8 cellular contexts compared by ENCODE assay signal in genomic region chr6:2999005-2999620, GRCh38. TPM values are rescaled to one million over a fixed set of nuclear protein-coding genes. Genes with fewer than 3 reads are reported as not detected.
DNase-seq lines count a peak whose midpoint lies in the region; ATAC-seq and TF ChIP-seq lines count a peak whose summit lies in the region.

No MANE protein-coding gene starts in this region.

- CTCF ChIA-PET in AG04450 (lab: Charles Lee): interaction anchor here (0.6 to 4.2 kb wide), 10 partner anchors 10 to 719 kb away, joined by 3 to 24 read pairs (median 3); no protein-coding TSS in a partner anchor
- CTCF ChIA-PET in T-cell (lab: Charles Lee): interaction anchor here (0.6 to 1.5 kb wide), 12 partner anchors 9 to 1470 kb away, joined by 3 to 11 read pairs (median 4); no protein-coding TSS in a partner anchor

- H3K9me3 ChIP-seq in AG04450 (ENCODE audit: control insufficient read depth, insufficient read depth, low read length): no peaks in the 10 kb centered on the region; the same call in 1 of the 2 replicates

- TF ChIP-seq CTCF in AG04450 (IDR thresholded peaks at IDR 0.05; ENCODE audit: low read depth, low read length) (no peak), epithelial cell of proximal tubule (conservative IDR thresholded peaks at IDR 0.05; ENCODE audit: low read depth, low read length) (no peak)

- H3K27me3 Mint-ChIP-seq in T-cell: no peaks in the 10 kb centered on the region
- H3K27me3 Mint-ChIP-seq in natural killer cell treated with Interleukin-12 subunit alpha and Interleukin-12 subunit beta and Interleukin-15 and Interleukin-18, amount 100 ng/mL, for 72 hours: peaks cover 0 to 2% of the 10 kb centered on the region in 2 donors

- no peaks in the 10 kb centered on the region for H3K9me3 Mint-ChIP-seq in T-cell
- no peaks in the 10 kb centered on the region for H3K9me3 Mint-ChIP-seq in natural killer cell treated with Interleukin-12 subunit alpha and Interleukin-12 subunit beta and Interleukin-15 and Interleukin-18, amount 100 ng/mL, for 72 hours

- peaks cover 10% of the 10 kb centered on the region for H3K36me3 Mint-ChIP-seq in T-cell
- no peaks in the 10 kb centered on the region for H3K36me3 Mint-ChIP-seq in natural killer cell treated with Interleukin-12 subunit alpha and Interleukin-12 subunit beta and Interleukin-15 and Interleukin-18, amount 100 ng/mL, for 72 hours

- DNase-seq in AG04450 (ENCODE audit: low read depth, low spot score): no peak
- DNase-seq in T-cell: peak in 7 of 34 experiments; percentile 6 to 33 (median 20)
- DNase-seq in epithelial cell of proximal tubule (ENCODE audit: low read depth): peak; percentile 80
- no peak for DNase-seq in natural killer cell treated with Interleukin-12 subunit alpha and Interleukin-12 subunit beta and Interleukin-15 and Interleukin-18, amount 100 ng/mL, for 72 hours (ENCODE audit: low spot score)
- DNase-seq in NCI-H2227 (lab: John Stamatoyannopoulos, UW; ENCODE audit: unreplicated experiment): no peak
- no peak for DNase-seq in cerebellar cortex (ENCODE audit: low spot score)

- peak overlapping the region; percentile 76 to 88 (median 85) for H3K4me3 Mint-ChIP-seq in T-cell
- H3K4me3 Mint-ChIP-seq in natural killer cell treated with Interleukin-12 subunit alpha and Interleukin-12 subunit beta and Interleukin-15 and Interleukin-18, amount 100 ng/mL, for 72 hours: peak overlapping the region; percentile 87

- peak overlapping the region; percentile 75 to 78 for H3K27ac Mint-ChIP-seq in T-cell
- H3K27ac Mint-ChIP-seq in natural killer cell treated with Interleukin-12 subunit alpha and Interleukin-12 subunit beta and Interleukin-15 and Interleukin-18, amount 100 ng/mL, for 72 hours: peak overlapping the region; percentile 28 to 88

- H3K4me1 Mint-ChIP-seq in T-cell: peaks cover 21 to 36% (median 27%) of the 10 kb centered on the region in 3 donors
- H3K4me1 Mint-ChIP-seq in natural killer cell treated with Interleukin-12 subunit alpha and Interleukin-12 subunit beta and Interleukin-15 and Interleukin-18, amount 100 ng/mL, for 72 hours (ENCODE audit: low read depth in 2 of 2): peaks cover 26 to 33% of the 10 kb centered on the region in 2 donors

- peak; percentile 22 for ATAC-seq in GM18517 (IDR thresholded peaks at IDR 0.05; ENCODE audit: unreplicated experiment)
- peak; percentile 26 for ATAC-seq in HG03354 (IDR thresholded peaks at IDR 0.05; ENCODE audit: poor library complexity, severe bottlenecking, unreplicated experiment)
- peak in 2 of 4 experiments; percentile 31 to 39 for ATAC-seq in T-cell (replicated peaks in 1 of 4)
- peak; percentile 54 to 82 for ATAC-seq in natural killer cell treated with Interleukin-12 subunit alpha and Interleukin-12 subunit beta and Interleukin-15 and Interleukin-18, amount 100 ng/mL, for 72 hours

- H3K27ac ChIP-seq in AG04450 (ENCODE audit: low read depth, low read length): peak overlapping the region; percentile 47

- H3K4me3 ChIP-seq in AG04450 (ENCODE audit: low read depth, low read length) (peak overlapping the region; percentile 66), epithelial cell of proximal tubule (ENCODE audit: low read depth, low read length) (peak overlapping the region; percentile 64)

- POLR2A ChIA-PET in AG04450 (lab: Yijun Ruan, JAX) (interaction anchor here (0.6 to 1.8 kb wide), 8 partner anchors 9 to 267 kb away, joined by 3 to 11 read pairs (median 4); partner anchors contain the start of gene RIPK1), T-cell (lab: Charles Lee) (interaction anchor here (0.6 to 1.5 kb wide), 10 partner anchors 10 to 231 kb away, joined by 3 to 12 read pairs (median 4); no protein-coding TSS in a partner anchor)

- no peaks in the 10 kb centered on the region for H3K27me3 ChIP-seq in AG04450 (ENCODE audit: control insufficient read depth, insufficient read depth, low read length)

RNA-seq across cellular contexts. Expression of gene NQO2, which starts 0.6 kb away (rescaled TPM):
- 32.4 and 34.3 TPM in 2 replicates for polyA plus RNA-seq in AG04450 (2011; rRNA removed)
- 19.9 and 24.7 TPM in 2 replicates for polyA minus RNA-seq in AG04450 (2011; rRNA and poly(A)+ RNA removed)
- 10 to 100 TPM in 4 of 5 donors, 1 to 10 TPM in 1; 9.1 to 54.6 (median 33.0) TPM for total RNA-seq in T-cell
- total RNA-seq in epithelial cell of proximal tubule: 12.7 and 20.7 TPM in 2 replicates
- total RNA-seq in natural killer cell treated with Interleukin-12 subunit alpha and Interleukin-12 subunit beta and Interleukin-15 and Interleukin-18, amount 100 ng/mL, for 72 hours: 10 to 100 TPM; 18.0 to 35.1 TPM

RNA-seq across cellular contexts. Expression of gene SERPINB6, which starts 27.7 kb away (rescaled TPM):
- polyA plus RNA-seq in AG04450 (2011; rRNA removed): 107 and 120 TPM in 2 replicates
- 83.3 and 83.5 TPM in 2 replicates for polyA minus RNA-seq in AG04450 (2011; rRNA and poly(A)+ RNA removed)
- total RNA-seq in T-cell (10 to 100 TPM; 30.0 to 49.0 (median 38.0) TPM), epithelial cell of proximal tubule (103 and 120 TPM in 2 replicates)
- 100 to 1,000 TPM; 158 to 170 TPM for total RNA-seq in natural killer cell treated with Interleukin-12 subunit alpha and Interleukin-12 subunit beta and Interleukin-15 and Interleukin-18, amount 100 ng/mL, for 72 hours
